1 cellular context compared by ENCODE assay signal in genomic region chr11:70263363-70263762, GRCh38.
TF ChIP-seq lines count a peak whose summit lies in the region.

No MANE protein-coding gene starts in this region.

TF ChIP-seq in SK-N-SH, 30 proteins besides CTCF, POLR2A, EP300 and RAD21:
- TF ChIP-seq, protein P1, sequence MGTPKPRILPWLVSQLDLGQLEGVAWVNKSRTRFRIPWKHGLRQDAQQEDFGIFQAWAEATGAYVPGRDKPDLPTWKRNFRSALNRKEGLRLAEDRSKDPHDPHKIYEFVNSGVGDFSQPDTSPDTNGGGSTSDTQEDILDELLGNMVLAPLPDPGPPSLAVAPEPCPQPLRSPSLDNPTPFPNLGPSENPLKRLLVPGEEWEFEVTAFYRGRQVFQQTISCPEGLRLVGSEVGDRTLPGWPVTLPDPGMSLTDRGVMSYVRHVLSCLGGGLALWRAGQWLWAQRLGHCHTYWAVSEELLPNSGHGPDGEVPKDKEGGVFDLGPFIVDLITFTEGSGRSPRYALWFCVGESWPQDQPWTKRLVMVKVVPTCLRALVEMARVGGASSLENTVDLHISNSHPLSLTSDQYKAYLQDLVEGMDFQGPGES (IDR thresholded peaks at IDR 0.05; ENCODE audit: low read depth, low read length): no peak
- no peak for TF ChIP-seq FOXJ3 (CRISPR knock-in tag; IDR thresholded peaks at IDR 0.05)
- TF ChIP-seq CHD2 (IDR thresholded peaks at IDR 0.05; ENCODE audit: low read length, partially characterized antibody): no peak
- TF ChIP-seq FOXM1 (IDR thresholded peaks at IDR 0.05; ENCODE audit: low read depth): no peak
- TF ChIP-seq TAF1 (IDR thresholded peaks at IDR 0.05; ENCODE audit: borderline replicate concordance, low read depth, low read length): no peak
- no peak for TF ChIP-seq YY1 (IDR thresholded peaks at IDR 0.05; ENCODE audit: low read depth)
- no peak for TF ChIP-seq POLR2AphosphoS5 (IDR thresholded peaks at IDR 0.05; ENCODE audit: low read depth, low read length)
- TF ChIP-seq, protein P2, sequence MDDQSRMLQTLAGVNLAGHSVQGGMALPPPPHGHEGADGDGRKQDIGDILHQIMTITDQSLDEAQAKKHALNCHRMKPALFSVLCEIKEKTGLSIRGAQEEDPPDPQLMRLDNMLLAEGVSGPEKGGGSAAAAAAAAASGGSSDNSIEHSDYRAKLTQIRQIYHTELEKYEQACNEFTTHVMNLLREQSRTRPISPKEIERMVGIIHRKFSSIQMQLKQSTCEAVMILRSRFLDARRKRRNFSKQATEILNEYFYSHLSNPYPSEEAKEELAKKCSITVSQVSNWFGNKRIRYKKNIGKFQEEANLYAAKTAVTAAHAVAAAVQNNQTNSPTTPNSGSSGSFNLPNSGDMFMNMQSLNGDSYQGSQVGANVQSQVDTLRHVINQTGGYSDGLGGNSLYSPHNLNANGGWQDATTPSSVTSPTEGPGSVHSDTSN (IDR thresholded peaks at IDR 0.05): no peak
- TF ChIP-seq, protein P3, sequence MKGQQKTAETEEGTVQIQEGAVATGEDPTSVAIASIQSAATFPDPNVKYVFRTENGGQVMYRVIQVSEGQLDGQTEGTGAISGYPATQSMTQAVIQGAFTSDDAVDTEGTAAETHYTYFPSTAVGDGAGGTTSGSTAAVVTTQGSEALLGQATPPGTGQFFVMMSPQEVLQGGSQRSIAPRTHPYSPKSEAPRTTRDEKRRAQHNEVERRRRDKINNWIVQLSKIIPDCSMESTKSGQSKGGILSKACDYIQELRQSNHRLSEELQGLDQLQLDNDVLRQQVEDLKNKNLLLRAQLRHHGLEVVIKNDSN (IDR thresholded peaks at IDR 0.05; ENCODE audit: borderline replicate concordance, low read depth): no peak
TF ChIP-seq in SK-N-SH: peak in this region for 0.
